Comparison of ENCODE assay signal across 12 cellular contexts in genomic region chr2:206422493-206422892, GRCh38. TPM values are rescaled to one million over a fixed set of nuclear protein-coding genes. Genes with fewer than 3 reads are reported as not detected.
DNase-seq lines count a peak whose midpoint lies in the region; TF ChIP-seq lines count a peak whose summit lies in the region.
"Had no signal": no experiment of that assay in that cellular context is flagged by ENCODE, and none has a peak within 500 bp of the region (broad histone marks: within the 10 kb centered on the region; RNA-seq: fewer than 3 reads in every experiment).

No MANE protein-coding gene starts in this region.

- no peaks in the 10 kb centered on the region for H3K9me3 ChIP-seq in thyroid gland
- H3K9me3 ChIP-seq: SJSA1 had no signal

- H3K36me3 ChIP-seq in brain microvascular endothelial cell (replicated peaks) (no peaks in the 10 kb centered on the region), thyroid gland (no peaks in the 10 kb centered on the region)
- H3K36me3 ChIP-seq: SJSA1 had no signal

- peak; percentile 20 for DNase-seq in NCI-H226
- DNase-seq in brain microvascular endothelial cell = peak; percentile 54
- DNase-seq in iris pigment epithelial cell (ENCODE audit: low read depth) = peak; percentile 91
- no peak for DNase-seq in hepatic stellate cell (ENCODE audit: low spot score)
- DNase-seq in activated T-cell treated with anti-CD3 and anti-CD28 coated beads for 4 hours = no peak
- no peak for DNase-seq in DMS153 (lab: John Stamatoyannopoulos, UW)
- DNase-seq in thyroid gland = no peak
- DNase-seq: NCI-H1092; NK-92 treated with Interleukin-12 subunit alpha and Interleukin-12 subunit beta, amount 100 ng/mL, for 24 hours had no signal

- H3K4me1 ChIP-seq in thyroid gland = no peaks in the 10 kb centered on the region
- H3K4me1 ChIP-seq: SJSA1 had no signal

- TF ChIP-seq CTCF in brain microvascular endothelial cell (IDR thresholded peaks at IDR 0.05; ENCODE audit: low read depth, low read length, missing control alignments) (no peak), thyroid gland (IDR thresholded peaks at IDR 0.05) (no peak)

- no peak overlapping the region for H3K4me3 ChIP-seq in brain microvascular endothelial cell (ENCODE audit: low read depth, low read length)
- H3K4me3 ChIP-seq in thyroid gland (replicated peaks in 1 of 3) = no peak overlapping the region
- H3K4me3 ChIP-seq: K562, SJSA1 had no signal

- no peaks in the 10 kb centered on the region for H3K27me3 ChIP-seq in brain microvascular endothelial cell (replicated peaks)
- no peaks in the 10 kb centered on the region for H3K27me3 ChIP-seq in thyroid gland

- intact Hi-C loops in thyroid gland (cut with DNase I) = no loop called here

- in situ Hi-C loops in brain microvascular endothelial cell (cut with HindIII; ENCODE audit: low pct_ligation_motif_present, low sequenced_read_pairs) = no loop called here

- H3K27ac ChIP-seq in brain microvascular endothelial cell (no peak overlapping the region), thyroid gland (no peak overlapping the region)
- H3K27ac ChIP-seq: C4-2B, SJSA1 had no signal

- no peak for TF ChIP-seq POLR2A in thyroid gland (IDR thresholded peaks at IDR 0.05)

RNA-seq across cellular contexts. Expression of gene ADAM23, which starts 20.8 kb away (rescaled TPM):
- 1 to 10 TPM in 2 of 4 donors, under 1 TPM in 2; 0.20 to 3.0 (median 0.65) TPM for total RNA-seq in thyroid gland
- total RNA-seq: SJSA1 had no signal

Comparison
In these comparisons a context has a peak if more than half of its experiments do, and no peak if none do; other contexts are left out.
1. DNase-seq: peak in NCI-H226 (single experiment), brain microvascular endothelial cell (single experiment) and iris pigment epithelial cell (single experiment); none in hepatic stellate cell (single experiment), activated T-cell treated with anti-CD3 and anti-CD28 coated beads for 4 hours (single experiment), DMS153 (single experiment) and thyroid gland (0 of 2).